9 cellular contexts compared by ENCODE assay signal in genomic region chr17:50269477-50270429, GRCh38. TPM values are rescaled to one million over a fixed set of nuclear protein-coding genes. Genes with fewer than 3 reads are reported as not detected.
DNase-seq lines count a peak whose midpoint lies in the region; ATAC-seq, FAIRE-seq and TF ChIP-seq lines count a peak whose summit lies in the region.
"Had no signal": no experiment of that assay in that cellular context is flagged by ENCODE, and none has a peak within 500 bp of the region (broad histone marks: within the 10 kb centered on the region; RNA-seq: fewer than 3 reads in every experiment).

No MANE protein-coding gene starts in this region.

- DNase-seq in DMS79 treated with DMSO at 0.1 percent for 48 hours (lab: John Stamatoyannopoulos, UW): peak; percentile 1
- no peak for DNase-seq in DMS79 (lab: John Stamatoyannopoulos, UW)
- peak in 4 of 5 experiments; percentile 13 to 75 (median 42) for DNase-seq in T-helper 2 cell
- DNase-seq in K562 (ENCODE audit: extremely low read depth in 1 of 4, low spot score in 3 of 4): peak; percentile 65 to 77 (median 69)
- DNase-seq in iPS-NIHi7 (ENCODE audit: extremely low spot score): peak; percentile 74
- peak; percentile 63 for DNase-seq in small intestine

- no peak for TF ChIP-seq EP300 in K562 (IDR thresholded peaks at IDR 0.05; ENCODE audit: low read length)

- peak; percentile 63 to 72 for TF ChIP-seq RAD21 in K562 (CRISPR knock-in tag; conservative IDR thresholded peaks at IDR 0.05 in 1 of 2, IDR thresholded peaks at IDR 0.05 in 1 of 2)

- H3F3A ChIP-seq in Loucy (ENCODE audit: low read depth): no peaks in the 10 kb centered on the region

- H3K4me1 ChIP-seq in Loucy (ENCODE audit: insufficient read depth, low read length, poor library complexity, severe bottlenecking): peaks cover 13% of the 10 kb centered on the region
- H3K4me1 ChIP-seq in K562 (replicated peaks in 1 of 2; ENCODE audit: control insufficient read depth in 2 of 2, insufficient read depth in 2 of 2, low read length in 2 of 2): peaks cover 12 to 34% of the 10 kb centered on the region in 2 experiments
- no peaks in the 10 kb centered on the region for H3K4me1 ChIP-seq in small intestine (ENCODE audit: control insufficient read depth in 2 of 2, insufficient read depth in 1 of 2, low read depth in 1 of 2, low read length in 1 of 2)

- ATAC-seq in K562 (peak; percentile 84), HG02840 (IDR thresholded peaks at IDR 0.05; ENCODE audit: low FRiP score, unreplicated experiment) (no peak)

- POLR2A ChIA-PET in K562 (lab: Yijun Ruan, JAX): interaction anchor here (0.6 to 1.6 kb wide), 3 partner anchors 11 to 60 kb away, joined by 3 to 6 read pairs (median 6); no protein-coding TSS in a partner anchor

- TF ChIP-seq CTCF in Loucy (conservative IDR thresholded peaks at IDR 0.05; ENCODE audit: low read length) (peak; percentile 89), K562 (IDR thresholded peaks at IDR 0.05 in 2 of 3, conservative IDR thresholded peaks at IDR 0.05 in 1 of 3; ENCODE audit: insufficient read depth in 2 of 3, low read depth in 1 of 3, low read length in 3 of 3) (peak; percentile 86 to 89 (median 88))

- TF ChIP-seq POLR2A in K562 (conservative IDR thresholded peaks at IDR 0.05): no peak

- no peak overlapping the region for H3K9ac ChIP-seq in Loucy (ENCODE audit: low read depth, low read length, poor library complexity, severe bottlenecking)
- no peak overlapping the region for H3K9ac ChIP-seq in K562 (ENCODE audit: insufficient read depth in 1 of 2, low read depth in 2 of 2, low read length in 2 of 2)
- H3K9ac ChIP-seq: BLaER1 treated with 17β-estradiol and CSF1 and Interleukin-3, amounts not matched to agents 10 nM and 100 nM had no signal

- intact Hi-C loops in K562 (cut with micrococcal nuclease): loop anchor here (1.0 kb wide), 1 partner anchor 69 kb away; no protein-coding TSS in a partner anchor

- no peaks in the 10 kb centered on the region for H3K9me2 ChIP-seq in Loucy (replicated peaks; ENCODE audit: low read depth, low read length)

- H2AFZ ChIP-seq in Loucy (ENCODE audit: low read length) (no peak overlapping the region), K562 (ENCODE audit: low read depth, low read length) (no peak overlapping the region)

- WGBS in K562 (ENCODE audit: insufficient coverage, low coverage, missing lambda C conversion rate): 18% methylated on average over 14 of the region's 16 CpGs
- WGBS in small intestine, 3 donors: 60 to 68% (median 66%) methylated on average over 16 of the region's 16 CpGs

- in situ Hi-C loops in K562 (cut with MboI): loop anchor here (5.0 kb wide), 1 partner anchor 62 kb away; no protein-coding TSS in a partner anchor

- H3K27me3 ChIP-seq in Loucy (ENCODE audit: insufficient read depth, low read length, poor library complexity, severe bottlenecking): no peaks in the 10 kb centered on the region
- H3K27me3 ChIP-seq in K562 (ENCODE audit: control insufficient read depth in 2 of 2, insufficient read depth in 2 of 2, low read length in 2 of 2): peaks cover 0 to 12% of the 10 kb centered on the region in 2 experiments; a peak in 2 of 5 replicates
- no peaks in the 10 kb centered on the region for H3K27me3 ChIP-seq in small intestine (ENCODE audit: control insufficient read depth in 2 of 2, insufficient read depth in 2 of 2, low read length in 2 of 2)

- no peaks in the 10 kb centered on the region for H4K20me1 ChIP-seq in Loucy (ENCODE audit: insufficient read depth, low read length, poor library complexity, severe bottlenecking)
- H4K20me1 ChIP-seq in K562 (replicated peaks; ENCODE audit: control insufficient read depth, insufficient read depth, low read length): no peaks in the 10 kb centered on the region

- no peaks in the 10 kb centered on the region for H3K36me3 ChIP-seq in Loucy (ENCODE audit: insufficient read depth, low read length)
- H3K36me3 ChIP-seq in K562 (ENCODE audit: control insufficient read depth, insufficient read depth, low read length): no peaks in the 10 kb centered on the region
- H3K36me3 ChIP-seq in small intestine (ENCODE audit: control insufficient read depth in 2 of 2, insufficient read depth in 2 of 2, low read length in 2 of 2): no peaks in the 10 kb centered on the region
- H3K36me3 ChIP-seq: BLaER1 treated with 17β-estradiol and CSF1 and Interleukin-3, amounts not matched to agents 10 nM and 100 nM had no signal

- peak; percentile 97 for FAIRE-seq in K562 (lab: Jason Lieb, UNC)
- FAIRE-seq in small intestine (lab: Jason Lieb, UNC): no peak

- H3K4me2 ChIP-seq in Loucy (ENCODE audit: low read depth, low read length, poor library complexity, severe bottlenecking) (no peak overlapping the region), K562 (ENCODE audit: insufficient read depth, low read length) (no peak overlapping the region)
- H3K4me2 ChIP-seq: BLaER1 treated with 17β-estradiol and CSF1 and Interleukin-3, amounts not matched to agents 10 nM and 100 nM had no signal

- CTCF ChIA-PET in K562 (lab: Yijun Ruan, JAX; ENCODE audit: low intra/inter-chr PET ratio): interaction anchor here (0.6 to 6.8 kb wide), 2 partner anchors 69 to 81 kb away, joined by 3 to 147 read pairs; partner anchors contain the start of gene COL1A1

- H3K27ac ChIP-seq in K562 (ENCODE audit: extremely low read depth, low read depth, low read length) (no peak overlapping the region), small intestine (ENCODE audit: low read depth in 1 of 2, low read length in 1 of 2) (peak overlapping the region in 1 of 2 donors; percentile 31)
- H3K27ac ChIP-seq: BLaER1 treated with 17β-estradiol and CSF1 and Interleukin-3, amounts not matched to agents 10 nM and 100 nM had no signal

- H3K9me1 ChIP-seq in K562 (ENCODE audit: control insufficient read depth, insufficient read depth, low read length): no peaks in the 10 kb centered on the region

- H3K4me3 ChIP-seq in Loucy (ENCODE audit: low read length, poor library complexity, severe bottlenecking) (no peak overlapping the region), K562 (no peak overlapping the region), small intestine (ENCODE audit: low read depth in 1 of 2, low read length in 2 of 2) (no peak overlapping the region)
- H3K4me3 ChIP-seq: BLaER1 treated with 17β-estradiol and CSF1 and Interleukin-3, amounts not matched to agents 10 nM and 100 nM had no signal

- H3K9me3 ChIP-seq in Loucy (ENCODE audit: insufficient read depth, low read depth, low read length) (no peaks in the 10 kb centered on the region), K562 (replicated peaks; ENCODE audit: control insufficient read depth, insufficient read depth, low read depth, low read length) (no peaks in the 10 kb centered on the region), small intestine (ENCODE audit: control insufficient read depth, low read depth) (no peaks in the 10 kb centered on the region)
- H3K9me3 ChIP-seq: BLaER1 treated with 17β-estradiol and CSF1 and Interleukin-3, amounts not matched to agents 10 nM and 100 nM had no signal

- H3K79me2 ChIP-seq in Loucy (ENCODE audit: insufficient read depth, low read length): no peaks in the 10 kb centered on the region
- H3K79me2 ChIP-seq in K562 (ENCODE audit: control insufficient read depth, insufficient read depth, low read length): no peaks in the 10 kb centered on the region

- BruUV-seq in K562 (replicated peaks; lab: Mats Ljungman, UMichigan): no TSS peak

TF ChIP-seq in K562, 482 proteins besides CTCF, POLR2A, EP300 and RAD21 (continues in another document):
- TF ChIP-seq MTA2 (IDR thresholded peaks at IDR 0.05; ENCODE audit: low read depth): no peak
- no peak for TF ChIP-seq MAFG (tag; conservative IDR thresholded peaks at IDR 0.05)
- TF ChIP-seq HNRNPH1 (optimal IDR thresholded peaks at IDR 0.05; ENCODE audit: low read depth, low read length): no peak
- no peak for TF ChIP-seq ZNF311 (CRISPR knock-in tag; IDR thresholded peaks at IDR 0.05)
- no peak for TF ChIP-seq XRCC4 (IDR thresholded peaks at IDR 0.05; ENCODE audit: extremely low read depth, insufficient read depth, insufficient read length)
- no peak for TF ChIP-seq CTBP1 (IDR thresholded peaks at IDR 0.05; ENCODE audit: borderline replicate concordance)
- TF ChIP-seq ZFP36 (IDR thresholded peaks at IDR 0.05; ENCODE audit: low read depth, low read length, partially characterized antibody): peak; percentile 98
- peak in 1 of 2 experiments; percentile 85; a peak in 2 of 4 replicates for TF ChIP-seq RCOR1 (IDR thresholded peaks at IDR 0.05; ENCODE audit: borderline replicate concordance in 1 of 2, low read depth in 2 of 2, low read length in 2 of 2)
- TF ChIP-seq PCBP1 (IDR thresholded peaks at IDR 0.05; ENCODE audit: low read depth, low read length, poor library complexity, severe bottlenecking): no peak
- peak; percentile 94 for TF ChIP-seq BCOR (IDR thresholded peaks at IDR 0.05)
- no peak for TF ChIP-seq RHOXF2B (CRISPR knock-in tag; conservative IDR thresholded peaks at IDR 0.05)
- TF ChIP-seq KDM1A (IDR thresholded peaks at IDR 0.05): peak; percentile 71 to 76
- TF ChIP-seq ETV1 (tag; conservative IDR thresholded peaks at IDR 0.05; ENCODE audit: low read depth): peak; percentile 20; the same call in 1 of the 2 replicates
- TF ChIP-seq SRSF9 (IDR thresholded peaks at IDR 0.05; ENCODE audit: borderline replicate concordance, low read depth, low read length): no peak
- TF ChIP-seq SREBF1 (IDR thresholded peaks at IDR 0.05; ENCODE audit: borderline replicate concordance, low read depth, low read length): no peak

RNA-seq across cellular contexts. Expression of gene TMEM92, which starts 4.5 kb away (rescaled TPM):
- total RNA-seq in K562 (2011; cell fraction: chromatin; rRNA removed; ENCODE audit: low replicate concordance): 0.62 and 2.3 TPM in 2 replicates
- total RNA-seq in K562 (2011; cell fraction: nucleolus; rRNA removed): 0.79 and 2.2 TPM in 2 replicates
- 0.44 and 1.2 TPM in 2 replicates for total RNA-seq in K562 (2011; cell fraction: nucleoplasm; rRNA removed)
- total RNA-seq in K562 (2014; rRNA removed) (0.32 TPM in 1 of 2 replicates, not detected in the other), K562 (2014; rRNA removed; fragmentation: Illumina TruSeq; extraction: Trizol) (0.10 and 0.18 TPM in 2 replicates), K562 (2015; rRNA removed; fragmentation: Illumina TruSeq; extraction: Trizol) (0.14 and 0.23 TPM in 2 replicates), K562 (2021) (0.40 and 0.47 TPM in 2 replicates)
- polyA plus RNA-seq in K562 (2011; rRNA removed) (0.22 and 1.1 TPM in 2 replicates), K562 (2014; fragmentation: Illumina TruSeq; extraction: Trizol) (2.1 and 2.6 TPM in 2 replicates), K562 (2014; fragmentation: Nextera tagmentation; extraction: Ambion mirVana) (under 1 TPM; 0.59 to 0.81 TPM), K562 (2014; rRNA removed) (0.09 and 0.49 TPM in 2 replicates), small intestine (10 to 100 TPM; 29.1 to 53.5 (median 39.1) TPM)
- 1.3 and 3.2 TPM in 2 replicates for polyA plus RNA-seq in K562 (2011; cell fraction: cytosol; rRNA removed)
- polyA plus RNA-seq in K562 (2011; cell fraction: nucleus; rRNA removed): 1.1 and 1.2 TPM in 2 replicates
- polyA plus RNA-seq in K562 (2012): 0.73 and 2.3 TPM in 2 replicates
- polyA minus RNA-seq in K562 (2011; rRNA and poly(A)+ RNA removed): 0.32 and 0.60 TPM in 2 replicates
- polyA minus RNA-seq in K562 (2011; cell fraction: cytosol; rRNA and poly(A)+ RNA removed): 0.64 and 2.3 TPM in 2 replicates
- 1.1 and 3.0 TPM in 2 replicates for polyA minus RNA-seq in K562 (2011; cell fraction: nucleus; rRNA and poly(A)+ RNA removed)

Comparison
In these comparisons a context has a peak if more than half of its experiments do, and no peak if none do; other contexts are left out.
1. RNA of gene TMEM92, which starts 4.5 kb away (polyA plus RNA-seq): 29.1 to 53.5 TPM in small intestine; 0.09 to 3.2 TPM in K562; every median in the first group is over 4 times any median in the second.